8 cellular contexts compared by ENCODE assay signal in genomic region chr12:3135522-3136461, GRCh38. TPM values are rescaled to one million over a fixed set of nuclear protein-coding genes. Genes with fewer than 3 reads are reported as not detected.
A peak's percentile ranks its signal among the peaks of the same experiment; 100 is the strongest.
DNase-seq lines count a peak whose midpoint lies in the region; ATAC-seq and TF ChIP-seq lines count a peak whose summit lies in the region.

No MANE protein-coding gene starts in this region.

- H3K9me3 Mint-ChIP-seq in activated naive CD8-positive, alpha-beta T cell treated with anti-CD3 and anti-CD28 coated beads, Interleukin-2, amount 50 U/mL, for 24 hours: no peaks in the 10 kb centered on the region

- H3K36me3 ChIP-seq in left ventricle myocardium inferior: no peaks in the 10 kb centered on the region

- ATAC-seq in activated naive CD8-positive, alpha-beta T cell treated with anti-CD3 and anti-CD28 coated beads, Interleukin-2, amount 50 U/mL, for 24 hours: peak; percentile 54
- ATAC-seq in HG02610 (IDR thresholded peaks at IDR 0.05; ENCODE audit: unreplicated experiment) (no peak), HG03469 (IDR thresholded peaks at IDR 0.05; ENCODE audit: unreplicated experiment) (no peak)

- TF ChIP-seq CTCF in left ventricle myocardium inferior (IDR thresholded peaks at IDR 0.05; ENCODE audit: borderline replicate concordance): peak; percentile 86

- no peak overlapping the region for H3K27ac ChIP-seq in left ventricle myocardium inferior (replicated peaks)

- no peak overlapping the region for H3K27ac Mint-ChIP-seq in activated naive CD8-positive, alpha-beta T cell treated with anti-CD3 and anti-CD28 coated beads, Interleukin-2, amount 50 U/mL, for 24 hours

- H3K9me3 ChIP-seq in left ventricle myocardium inferior (replicated peaks): no peaks in the 10 kb centered on the region

- no peak overlapping the region for H3K4me3 Mint-ChIP-seq in activated naive CD8-positive, alpha-beta T cell treated with anti-CD3 and anti-CD28 coated beads, Interleukin-2, amount 50 U/mL, for 24 hours

- no peak overlapping the region for H3K4me3 ChIP-seq in left ventricle myocardium inferior

- peaks cover 40% of the 10 kb centered on the region for H3K27me3 Mint-ChIP-seq in activated naive CD8-positive, alpha-beta T cell treated with anti-CD3 and anti-CD28 coated beads, Interleukin-2, amount 50 U/mL, for 24 hours

- intact Hi-C loops in left ventricle myocardium inferior (cut with micrococcal nuclease): loop anchor here (5.0 kb wide), 1 partner anchor 137 kb away; no protein-coding TSS in a partner anchor

- no peaks in the 10 kb centered on the region for H3K36me3 Mint-ChIP-seq in activated naive CD8-positive, alpha-beta T cell treated with anti-CD3 and anti-CD28 coated beads, Interleukin-2, amount 50 U/mL, for 24 hours (ENCODE audit: low read depth)

- peaks cover 2% of the 10 kb centered on the region for H3K4me1 Mint-ChIP-seq in activated naive CD8-positive, alpha-beta T cell treated with anti-CD3 and anti-CD28 coated beads, Interleukin-2, amount 50 U/mL, for 24 hours

- DNase-seq in ELF-1 (ENCODE audit: low read depth, low spot score): peak; percentile 94
- DNase-seq in Kasumi-1 (lab: John Stamatoyannopoulos, UW): peak; percentile 3 to 37
- peak; percentile 65 for DNase-seq in RKO (ENCODE audit: low spot score)
- DNase-seq in activated naive CD8-positive, alpha-beta T cell treated with anti-CD3 and anti-CD28 coated beads, Interleukin-2, amount 50 U/mL, for 24 hours: peak; percentile 22
- no peak for DNase-seq in left ventricle myocardium inferior
- DNase-seq in putamen (ENCODE audit: low spot score): peak; percentile 45

- H3K4me1 ChIP-seq in left ventricle myocardium inferior: peaks cover 100% of the 10 kb centered on the region

- H3K27me3 ChIP-seq in left ventricle myocardium inferior (ENCODE audit: low read depth): no peaks in the 10 kb centered on the region

RNA-seq across cellular contexts. Expression of gene TSPAN9, which starts 58.6 kb away (rescaled TPM):
- total RNA-seq in left ventricle myocardium inferior: 305 TPM
